8 cellular contexts compared by ENCODE assay signal in genomic region chrX:112147206-112147605, GRCh38.
DNase-seq lines count a peak whose midpoint lies in the region; ATAC-seq, FAIRE-seq and TF ChIP-seq lines count a peak whose summit lies in the region.

No MANE protein-coding gene starts in this region.

- H3F3A ChIP-seq in SK-N-SH (replicated peaks; ENCODE audit: insufficient read depth) = no peaks in the 10 kb centered on the region

- H3K27me3 ChIP-seq in BE2C = no peaks in the 10 kb centered on the region
- H3K27me3 ChIP-seq in SK-N-SH (ENCODE audit: insufficient read depth) = peaks cover 16% of the 10 kb centered on the region; the same call in 1 of the 2 replicates
- no peaks in the 10 kb centered on the region for H3K27me3 ChIP-seq in MG63

- H3K9ac ChIP-seq in SK-N-SH = no peak overlapping the region

- H3K79me2 ChIP-seq in SK-N-SH (ENCODE audit: insufficient read depth) = no peaks in the 10 kb centered on the region

- DNase-seq in BE2C (peak; percentile 15), H4 (ENCODE audit: low spot score) (peak; percentile 15), SK-N-SH (peak; percentile 26), NCI-H226 (no peak), SHP77 treated with DMSO at 0.1 percent for 48 hours (lab: John Stamatoyannopoulos, UW) (no peak), MG63 (no peak)

- no peak overlapping the region for H3K27ac ChIP-seq in SK-N-SH (ENCODE audit: low read depth in 2 of 2, low read length in 1 of 2)

- H3K4me1 ChIP-seq in BE2C (no peaks in the 10 kb centered on the region), SK-N-SH (ENCODE audit: control insufficient read depth in 1 of 2, insufficient read depth in 2 of 2, low read depth in 1 of 2, low read length in 1 of 2) (no peaks in the 10 kb centered on the region)

- H4K20me1 ChIP-seq in SK-N-SH (ENCODE audit: insufficient read depth) = no peaks in the 10 kb centered on the region

- H3K4me2 ChIP-seq in SK-N-SH = no peak overlapping the region

- H3K9me3 ChIP-seq in BE2C (no peaks in the 10 kb centered on the region), SK-N-SH (no peaks in the 10 kb centered on the region), MG63 (no peaks in the 10 kb centered on the region)

- no peak for TF ChIP-seq EP300 in SK-N-SH (IDR thresholded peaks at IDR 0.05; ENCODE audit: borderline replicate concordance in 1 of 2, low read depth in 1 of 2, low read length in 1 of 2)

- TF ChIP-seq CTCF in BE2C (IDR thresholded peaks at IDR 0.05; ENCODE audit: low read depth, low read length) (peak; percentile 64), SK-N-SH (IDR thresholded peaks at IDR 0.05) (peak; percentile 58)

- peak; percentile 97 for FAIRE-seq in islet of Langerhans (lab: Jason Lieb, UNC)

- 6% methylated on average over 2 of the region's 2 CpGs for WGBS in SK-N-SH (ENCODE audit: low lambda C conversion rate)

- H3K36me3 ChIP-seq in BE2C (no peaks in the 10 kb centered on the region), SK-N-SH (replicated peaks in 1 of 2; ENCODE audit: control insufficient read depth in 1 of 2, insufficient read depth in 2 of 2, low read length in 1 of 2) (no peaks in the 10 kb centered on the region), MG63 (no peaks in the 10 kb centered on the region)

- no peaks in the 10 kb centered on the region for H3K9me2 ChIP-seq in SK-N-SH

- CTCF ChIA-PET in SK-N-SH (lab: Yijun Ruan, JAX) = interaction anchor here (0.6 to 2.5 kb wide), 11 partner anchors 10 to 428 kb away, joined by 3 to 14 read pairs (median 4); partner anchors contain the start of genes RTL4 and TRPC5

- H3K4me3 ChIP-seq in BE2C (ENCODE audit: low read depth, low read length) (no peak overlapping the region), SK-N-SH (ENCODE audit: low read depth in 2 of 2, low read length in 1 of 2) (no peak overlapping the region), MG63 (no peak overlapping the region)

- TF ChIP-seq RAD21 in SK-N-SH (IDR thresholded peaks at IDR 0.05; ENCODE audit: low read length) = peak; percentile 61

- no peak for ATAC-seq in GM21737 (IDR thresholded peaks at IDR 0.05; ENCODE audit: unreplicated experiment)

- H2AFZ ChIP-seq in SK-N-SH (ENCODE audit: low read depth) = no peak overlapping the region

- POLR2A ChIA-PET in SK-N-SH (lab: Yijun Ruan, JAX) = no interaction called here

TF ChIP-seq in SK-N-SH, 30 proteins besides CTCF, POLR2A, EP300 and RAD21:
- TF ChIP-seq SMC3 (IDR thresholded peaks at IDR 0.05; ENCODE audit: low read depth, low read length) (peak; percentile 59), TCF12 (IDR thresholded peaks at IDR 0.05) (no peak)
TF ChIP-seq in SK-N-SH: peak in this region for 1.

Comparison
In these comparisons a context has a peak if more than half of its experiments do, and no peak if none do; other contexts are left out.
1. DNase-seq: peak in BE2C (single experiment), H4 (single experiment) and SK-N-SH (single experiment); none in NCI-H226 (single experiment), SHP77 treated with DMSO at 0.1 percent for 48 hours (single experiment) and MG63 (single experiment).